8 cellular contexts compared by ENCODE assay signal in the genomic region with DNA sequence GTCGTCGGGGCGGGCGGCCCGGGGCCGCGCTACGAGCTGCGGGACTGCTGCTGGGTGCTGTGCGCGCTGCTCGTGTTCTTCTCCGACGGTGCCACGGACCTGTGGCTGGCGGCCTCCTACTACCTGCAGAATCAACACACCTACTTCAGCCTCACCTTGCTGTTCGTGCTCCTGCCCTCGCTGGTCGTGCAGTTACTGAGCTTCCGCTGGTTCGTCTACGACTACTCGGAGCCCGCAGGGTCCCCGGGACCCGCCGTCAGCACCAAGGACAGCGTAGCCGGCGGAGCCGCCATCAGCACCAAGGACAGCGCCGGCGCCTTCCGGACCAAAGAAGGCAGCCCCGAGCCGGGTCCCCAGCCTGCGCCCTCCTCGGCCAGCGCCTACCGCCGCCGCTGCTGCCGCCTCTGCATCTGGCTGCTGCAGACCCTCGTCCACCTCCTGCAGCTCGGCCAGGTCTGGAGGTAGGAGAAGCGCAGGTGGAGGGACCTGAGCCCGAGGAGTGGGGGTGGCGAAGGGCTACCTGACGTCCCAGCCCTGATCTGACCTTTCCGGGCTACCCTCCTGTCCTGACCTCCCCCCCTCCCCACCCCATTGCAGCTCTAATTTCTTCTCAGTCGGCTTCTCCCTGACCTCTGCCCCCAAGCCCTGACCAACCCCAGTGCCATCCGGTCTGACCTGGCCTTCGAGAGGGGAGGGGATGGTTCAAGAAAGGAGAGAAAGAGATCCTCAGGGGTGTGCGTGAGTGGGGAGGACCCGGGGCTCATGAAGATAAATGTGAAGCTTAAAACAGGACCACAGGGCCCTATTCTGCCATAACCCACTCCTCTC. TPM values are rescaled to one million over a fixed set of nuclear protein-coding genes. Genes with fewer than 3 reads are reported as not detected.
DNase-seq lines count a peak whose midpoint lies in the region; ATAC-seq and TF ChIP-seq lines count a peak whose summit lies in the region.

No MANE protein-coding gene starts in this region.

- DNase-seq in CD1c-positive myeloid dendritic cell (ENCODE audit: extremely low spot score) (peak; percentile 87), HFFc6 (peak; percentile 16), head of caudate nucleus (peak; percentile 30 to 88 (median 69)), omental fat pad (ENCODE audit: low spot score) (peak; percentile 35)
- DNase-seq in activated naive CD4-positive, alpha-beta T cell treated with anti-CD3 and anti-CD28 coated beads, Interleukin-2, amount 50 U/mL, for 16 hours: peak; percentile 80

- H3K27me3 ChIP-seq in thymus (ENCODE audit: control insufficient read depth, insufficient read depth): peaks cover 16% of the 10 kb centered on the region

- no peaks in the 10 kb centered on the region for H3K36me3 ChIP-seq in thymus (ENCODE audit: control insufficient read depth, insufficient read depth)

- TF ChIP-seq CTCF in HFFc6 (IDR thresholded peaks at IDR 0.05) (no peak), omental fat pad (IDR thresholded peaks at IDR 0.05) (no peak)

- H3K4me3 Mint-ChIP-seq in HFFc6: no peak overlapping the region

- H3K27ac Mint-ChIP-seq in HFFc6: no peak overlapping the region

- H3K27me3 Mint-ChIP-seq in HFFc6 (ENCODE audit: insufficient read depth): peaks cover 26% of the 10 kb centered on the region

- H3K4me1 ChIP-seq in thymus (ENCODE audit: control insufficient read depth, insufficient read depth, low read length): no peaks in the 10 kb centered on the region

- intact Hi-C loops in head of caudate nucleus (cut with DNase I): no loop called here

- no peaks in the 10 kb centered on the region for H3K36me3 Mint-ChIP-seq in HFFc6 (ENCODE audit: low read depth)

- H3K9me3 Mint-ChIP-seq in HFFc6: no peaks in the 10 kb centered on the region

- H3K4me3 ChIP-seq in thymus (ENCODE audit: low read length): peak overlapping the region; percentile 51

- no peaks in the 10 kb centered on the region for H3K9me3 ChIP-seq in thymus (ENCODE audit: control insufficient read depth)

- WGBS in thymus: 4% methylated on average over 56 of the region's 56 CpGs

- ATAC-seq in SK-N-SH treated with all-trans-retinoic acid at 6 μM for 48 hours (peak; percentile 95), omental fat pad (ENCODE audit: low FRiP score) (peak; percentile 55), HG02623 (IDR thresholded peaks at IDR 0.05; ENCODE audit: unreplicated experiment) (no peak)

- H3K4me1 Mint-ChIP-seq in HFFc6 (ENCODE audit: low read depth): peaks cover 16% of the 10 kb centered on the region

- no peak overlapping the region for H3K27ac ChIP-seq in thymus (ENCODE audit: low read depth)

TF ChIP-seq in SK-N-SH treated with all-trans-retinoic acid at 6 μM for 48 hours, 23 proteins besides CTCF, POLR2A, EP300 and RAD21 (continues in another document):
- TF ChIP-seq, protein P1, sequence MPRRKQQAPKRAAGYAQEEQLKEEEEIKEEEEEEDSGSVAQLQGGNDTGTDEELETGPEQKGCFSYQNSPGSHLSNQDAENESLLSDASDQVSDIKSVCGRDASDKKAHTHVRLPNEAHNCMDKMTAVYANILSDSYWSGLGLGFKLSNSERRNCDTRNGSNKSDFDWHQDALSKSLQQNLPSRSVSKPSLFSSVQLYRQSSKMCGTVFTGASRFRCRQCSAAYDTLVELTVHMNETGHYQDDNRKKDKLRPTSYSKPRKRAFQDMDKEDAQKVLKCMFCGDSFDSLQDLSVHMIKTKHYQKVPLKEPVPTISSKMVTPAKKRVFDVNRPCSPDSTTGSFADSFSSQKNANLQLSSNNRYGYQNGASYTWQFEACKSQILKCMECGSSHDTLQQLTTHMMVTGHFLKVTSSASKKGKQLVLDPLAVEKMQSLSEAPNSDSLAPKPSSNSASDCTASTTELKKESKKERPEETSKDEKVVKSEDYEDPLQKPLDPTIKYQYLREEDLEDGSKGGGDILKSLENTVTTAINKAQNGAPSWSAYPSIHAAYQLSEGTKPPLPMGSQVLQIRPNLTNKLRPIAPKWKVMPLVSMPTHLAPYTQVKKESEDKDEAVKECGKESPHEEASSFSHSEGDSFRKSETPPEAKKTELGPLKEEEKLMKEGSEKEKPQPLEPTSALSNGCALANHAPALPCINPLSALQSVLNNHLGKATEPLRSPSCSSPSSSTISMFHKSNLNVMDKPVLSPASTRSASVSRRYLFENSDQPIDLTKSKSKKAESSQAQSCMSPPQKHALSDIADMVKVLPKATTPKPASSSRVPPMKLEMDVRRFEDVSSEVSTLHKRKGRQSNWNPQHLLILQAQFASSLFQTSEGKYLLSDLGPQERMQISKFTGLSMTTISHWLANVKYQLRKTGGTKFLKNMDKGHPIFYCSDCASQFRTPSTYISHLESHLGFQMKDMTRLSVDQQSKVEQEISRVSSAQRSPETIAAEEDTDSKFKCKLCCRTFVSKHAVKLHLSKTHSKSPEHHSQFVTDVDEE (CRISPR knock-in tag; IDR thresholded peaks at IDR 0.05): peak; percentile 98
- TF ChIP-seq ARNTL (CRISPR knock-in tag; IDR thresholded peaks at IDR 0.05; ENCODE audit: borderline replicate concordance, low read depth): no peak
- TF ChIP-seq, protein P2, sequence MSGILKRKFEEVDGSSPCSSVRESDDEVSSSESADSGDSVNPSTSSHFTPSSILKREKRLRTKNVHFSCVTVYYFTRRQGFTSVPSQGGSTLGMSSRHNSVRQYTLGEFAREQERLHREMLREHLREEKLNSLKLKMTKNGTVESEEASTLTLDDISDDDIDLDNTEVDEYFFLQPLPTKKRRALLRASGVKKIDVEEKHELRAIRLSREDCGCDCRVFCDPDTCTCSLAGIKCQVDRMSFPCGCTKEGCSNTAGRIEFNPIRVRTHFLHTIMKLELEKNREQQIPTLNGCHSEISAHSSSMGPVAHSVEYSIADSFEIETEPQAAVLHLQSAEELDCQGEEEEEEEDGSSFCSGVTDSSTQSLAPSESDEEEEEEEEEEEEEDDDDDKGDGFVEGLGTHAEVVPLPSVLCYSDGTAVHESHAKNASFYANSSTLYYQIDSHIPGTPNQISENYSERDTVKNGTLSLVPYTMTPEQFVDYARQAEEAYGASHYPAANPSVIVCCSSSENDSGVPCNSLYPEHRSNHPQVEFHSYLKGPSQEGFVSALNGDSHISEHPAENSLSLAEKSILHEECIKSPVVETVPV (CRISPR knock-in tag; IDR thresholded peaks at IDR 0.05): no peak
- TF ChIP-seq, protein P3, sequence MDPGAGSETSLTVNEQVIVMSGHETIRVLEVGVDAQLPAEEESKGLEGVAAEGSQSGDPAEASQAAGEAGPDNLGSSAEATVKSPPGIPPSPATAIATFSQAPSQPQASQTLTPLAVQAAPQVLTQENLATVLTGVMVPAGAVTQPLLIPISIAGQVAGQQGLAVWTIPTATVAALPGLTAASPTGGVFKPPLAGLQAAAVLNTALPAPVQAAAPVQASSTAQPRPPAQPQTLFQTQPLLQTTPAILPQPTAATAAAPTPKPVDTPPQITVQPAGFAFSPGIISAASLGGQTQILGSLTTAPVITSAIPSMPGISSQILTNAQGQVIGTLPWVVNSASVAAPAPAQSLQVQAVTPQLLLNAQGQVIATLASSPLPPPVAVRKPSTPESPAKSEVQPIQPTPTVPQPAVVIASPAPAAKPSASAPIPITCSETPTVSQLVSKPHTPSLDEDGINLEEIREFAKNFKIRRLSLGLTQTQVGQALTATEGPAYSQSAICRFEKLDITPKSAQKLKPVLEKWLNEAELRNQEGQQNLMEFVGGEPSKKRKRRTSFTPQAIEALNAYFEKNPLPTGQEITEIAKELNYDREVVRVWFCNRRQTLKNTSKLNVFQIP (CRISPR knock-in tag; IDR thresholded peaks at IDR 0.05; ENCODE audit: borderline replicate concordance, low read depth): 0 out of 2 replicates have a peak, but pooled peaks have one; percentile 31
- TF ChIP-seq, protein P4, sequence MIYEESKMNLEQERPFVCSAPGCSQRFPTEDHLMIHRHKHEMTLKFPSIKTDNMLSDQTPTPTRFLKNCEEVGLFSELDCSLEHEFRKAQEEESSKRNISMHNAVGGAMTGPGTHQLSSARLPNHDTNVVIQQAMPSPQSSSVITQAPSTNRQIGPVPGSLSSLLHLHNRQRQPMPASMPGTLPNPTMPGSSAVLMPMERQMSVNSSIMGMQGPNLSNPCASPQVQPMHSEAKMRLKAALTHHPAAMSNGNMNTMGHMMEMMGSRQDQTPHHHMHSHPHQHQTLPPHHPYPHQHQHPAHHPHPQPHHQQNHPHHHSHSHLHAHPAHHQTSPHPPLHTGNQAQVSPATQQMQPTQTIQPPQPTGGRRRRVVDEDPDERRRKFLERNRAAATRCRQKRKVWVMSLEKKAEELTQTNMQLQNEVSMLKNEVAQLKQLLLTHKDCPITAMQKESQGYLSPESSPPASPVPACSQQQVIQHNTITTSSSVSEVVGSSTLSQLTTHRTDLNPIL (CRISPR knock-in tag; IDR thresholded peaks at IDR 0.05; ENCODE audit: low read depth): no peak
- TF ChIP-seq GLIS3 (CRISPR knock-in tag; IDR thresholded peaks at IDR 0.05): peak; percentile 96
- TF ChIP-seq ZNF565 (CRISPR knock-in tag; conservative IDR thresholded peaks at IDR 0.05; ENCODE audit: low read depth): peak; percentile 91
- TF ChIP-seq ISL1 (CRISPR knock-in tag; IDR thresholded peaks at IDR 0.05): peak; percentile 63
- peak; percentile 88 for TF ChIP-seq ZNF8 (CRISPR knock-in tag; IDR thresholded peaks at IDR 0.05)
- TF ChIP-seq ZNF70 (CRISPR knock-in tag; IDR thresholded peaks at IDR 0.05): no peak
- TF ChIP-seq BACH2 (CRISPR knock-in tag; IDR thresholded peaks at IDR 0.05; ENCODE audit: borderline replicate concordance): 0 out of 2 replicates have a peak, but pooled peaks have one; percentile 39
- TF ChIP-seq TCF4 (CRISPR knock-in tag; IDR thresholded peaks at IDR 0.05; ENCODE audit: borderline replicate concordance): no peak
- peak; percentile 81; the same call in 1 of the 2 replicates for TF ChIP-seq PPARA (CRISPR knock-in tag; IDR thresholded peaks at IDR 0.05; ENCODE audit: borderline replicate concordance)
- TF ChIP-seq SNAI2 (CRISPR knock-in tag; IDR thresholded peaks at IDR 0.05): peak; percentile 98
- no peak for TF ChIP-seq ESRRG (CRISPR knock-in tag; IDR thresholded peaks at IDR 0.05)
- peak; percentile 63; the same call in 1 of the 2 replicates for TF ChIP-seq RARB (CRISPR knock-in tag; IDR thresholded peaks at IDR 0.05)

RNA-seq across cellular contexts. Expression of a gene that starts 0.6 kb away (rescaled TPM):
- total RNA-seq in HFFc6 (2021; fragmentation: NEBNext Ultra II Directional; extraction: Animal tissue kit (Norgen Biotek cat#: 25700)): not detected
- total RNA-seq in omental fat pad: not detected
- 0.02 TPM for polyA plus RNA-seq in thymus

RNA-seq across cellular contexts. Expression of a gene that starts 16.7 kb away (rescaled TPM):
- 10 to 100 TPM; 12.2 to 17.1 (median 13.1) TPM for total RNA-seq in HFFc6 (2021; fragmentation: NEBNext Ultra II Directional; extraction: Animal tissue kit (Norgen Biotek cat#: 25700))
- total RNA-seq in omental fat pad: 1 to 10 TPM; 6.7 to 9.2 (median 7.4) TPM
- polyA plus RNA-seq in thymus: 16.4 TPM

RNA-seq across cellular contexts. Expression of a gene that starts 41.7 kb away (rescaled TPM):
- not detected for total RNA-seq in HFFc6 (2021; fragmentation: NEBNext Ultra II Directional; extraction: Animal tissue kit (Norgen Biotek cat#: 25700))
- 10 to 100 TPM in 1 of 4 donors, 1 to 10 TPM in 3; 2.4 to 41.6 (median 6.7) TPM for total RNA-seq in omental fat pad
- 3.3 TPM for polyA plus RNA-seq in thymus

Comparison
In these comparisons a context has a peak if more than half of its experiments do, and no peak if none do; other contexts are left out.
1. DNase-seq: peak in every context shown above with its lines; median percentile 87 in CD1c-positive myeloid dendritic cell; 80 in activated naive CD4-positive, alpha-beta T cell treated with anti-CD3 and anti-CD28 coated beads, Interleukin-2, amount 50 U/mL, for 16 hours; 69 in head of caudate nucleus; 35 in omental fat pad; 16 in HFFc6.